18 cellular contexts compared by ENCODE assay signal in the genomic region with DNA sequence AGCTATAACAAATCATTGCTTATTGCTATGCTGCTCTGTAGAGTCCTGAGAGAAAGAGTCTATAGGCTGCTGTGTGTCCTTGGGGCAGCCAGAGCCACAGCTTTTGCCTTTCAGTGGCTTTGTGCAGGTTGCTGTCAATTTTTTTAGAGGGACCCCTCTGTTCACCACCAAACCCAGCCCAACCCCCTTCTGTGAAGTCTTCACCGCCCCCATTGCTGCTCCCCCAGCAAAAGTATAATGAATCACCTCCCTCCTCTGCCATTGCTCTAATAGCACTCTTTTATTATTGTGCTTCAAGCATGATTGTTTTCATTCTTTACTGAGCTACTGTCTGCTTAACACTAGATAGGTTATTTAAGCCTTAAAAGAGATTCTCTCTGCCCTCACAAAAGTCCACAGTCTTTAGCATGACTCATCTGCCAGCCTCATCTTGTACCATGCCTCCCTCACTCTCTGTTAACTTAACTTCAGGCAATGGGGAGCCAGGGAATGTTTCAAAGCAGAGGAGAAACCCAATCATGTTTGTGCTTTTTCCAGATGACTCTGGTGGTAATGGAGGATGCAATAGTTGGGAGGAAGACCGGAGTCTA. TPM values are rescaled to one million over a fixed set of nuclear protein-coding genes. Genes with fewer than 3 reads are reported as not detected.
DNase-seq lines count a peak whose midpoint lies in the region; ATAC-seq, FAIRE-seq and TF ChIP-seq lines count a peak whose summit lies in the region.
"Had no signal": no experiment of that assay in that cellular context is flagged by ENCODE, and none has a peak within 500 bp of the region (broad histone marks: within the 10 kb centered on the region; RNA-seq: fewer than 3 reads in every experiment).

No MANE protein-coding gene starts in this region.

- H4K20me1 ChIP-seq in endothelial cell of umbilical vein (replicated peaks; ENCODE audit: control insufficient read depth, extremely low read depth, insufficient read depth, low read length): no peaks in the 10 kb centered on the region

- H2AFZ ChIP-seq in endothelial cell of umbilical vein (ENCODE audit: low read depth, low read length): no peak overlapping the region

- no peak for TF ChIP-seq CTCF in endothelial cell of umbilical vein (IDR thresholded peaks at IDR 0.05; ENCODE audit: extremely low read depth in 1 of 2, insufficient read depth in 1 of 2, low read depth in 1 of 2, low read length in 2 of 2)

- POLR2A ChIA-PET in endothelial cell of umbilical vein (lab: Charles Lee): no interaction called here

- H3K79me2 ChIP-seq in endothelial cell of umbilical vein (ENCODE audit: control insufficient read depth, insufficient read depth, low read length): no peaks in the 10 kb centered on the region

- dilution Hi-C loops in endothelial cell of umbilical vein (cut with MboI; ENCODE audit: extremely low pct_ligation_motif_present, low sequenced_read_pairs): no loop called here

- ATAC-seq in HG02870 (IDR thresholded peaks at IDR 0.05; ENCODE audit: unreplicated experiment): no peak
- ATAC-seq: gastroesophageal sphincter had no signal

- H3K27me3 ChIP-seq in endothelial cell of umbilical vein (ENCODE audit: control insufficient read depth in 2 of 2, insufficient read depth in 2 of 2, low read length in 2 of 2): no peaks in the 10 kb centered on the region
- H3K27me3 ChIP-seq: gastroesophageal sphincter, MG63 had no signal

- peaks cover 12% of the 10 kb centered on the region for H3K4me1 ChIP-seq in endothelial cell of umbilical vein (ENCODE audit: control insufficient read depth, extremely low read depth, insufficient read depth, low read length)
- H3K4me1 ChIP-seq: gastroesophageal sphincter had no signal

- H3K9me3 ChIP-seq in endothelial cell of umbilical vein (replicated peaks; ENCODE audit: control insufficient read depth, insufficient read depth, low read length): no peaks in the 10 kb centered on the region
- H3K9me3 ChIP-seq: gastroesophageal sphincter, MG63 had no signal

- CTCF ChIA-PET in endothelial cell of umbilical vein (lab: Charles Lee): interaction anchor here (1.1 to 5.3 kb wide), 8 partner anchors 12 to 477 kb away, joined by 3 to 147 read pairs (median 11); no protein-coding TSS in a partner anchor

- intact Hi-C loops in endothelial cell of umbilical vein (cut with micrococcal nuclease): loop anchor here (5.0 kb wide), 1 partner anchor 100 kb away; no protein-coding TSS in a partner anchor

- no peak overlapping the region for H3K4me2 ChIP-seq in endothelial cell of umbilical vein (ENCODE audit: insufficient read depth, low read length)

- H3K27ac ChIP-seq in endothelial cell of umbilical vein (ENCODE audit: insufficient read depth, low read depth, low read length): no peak overlapping the region
- H3K27ac ChIP-seq: gastroesophageal sphincter had no signal

- H3K4me3 ChIP-seq in endothelial cell of umbilical vein (replicated peaks in 1 of 3; ENCODE audit: insufficient read depth in 1 of 3, low read depth in 1 of 3, low read length in 3 of 3): no peak overlapping the region
- H3K4me3 ChIP-seq: gastroesophageal sphincter, MG63 had no signal

- H3K9ac ChIP-seq in endothelial cell of umbilical vein (replicated peaks; ENCODE audit: extremely low read depth, insufficient read depth, low read length): no peak overlapping the region

- H3K9me1 ChIP-seq in endothelial cell of umbilical vein (replicated peaks; ENCODE audit: control insufficient read depth, extremely low read depth, insufficient read depth, low read length): no peaks in the 10 kb centered on the region

- TF ChIP-seq POLR2A in endothelial cell of umbilical vein (IDR thresholded peaks at IDR 0.05; ENCODE audit: low read depth, low read length): no peak

- DNase-seq in A172 (ENCODE audit: low spot score) (peak; percentile 39), M059J (ENCODE audit: low read depth) (peak; percentile 41), endothelial cell of umbilical vein (ENCODE audit: low read depth, low spot score) (no peak), myocyte (ENCODE audit: low read depth) (peak; percentile 28), T-helper 9 cell (no peak), HT-29 (ENCODE audit: low spot score) (no peak)
- no peak for DNase-seq in stimulated activated CD4-positive, alpha-beta T cell treated with anti-CD3 and anti-CD28 coated beads, Interleukin-2, amount 100 ng/mL, for 48 hours
- DNase-seq: 8988T; activated CD4-positive, alpha-beta T cell treated with anti-CD3 and anti-CD28 coated beads for 1 hour; activated naive CD8-positive, alpha-beta T cell treated with anti-CD3 and anti-CD28 coated beads for 36 hours; MG63; midbrain; NCI-H1436; NCI-H524; SW 1271 had no signal

- FAIRE-seq in endothelial cell of umbilical vein (lab: Jason Lieb, UNC): no peak

- H3K36me3 ChIP-seq in endothelial cell of umbilical vein (ENCODE audit: control insufficient read depth in 2 of 2, extremely low read depth in 1 of 2, insufficient read depth in 2 of 2, low read length in 2 of 2): no peaks in the 10 kb centered on the region
- H3K36me3 ChIP-seq: gastroesophageal sphincter, MG63 had no signal

- no TSS peak for BruUV-seq in endothelial cell of umbilical vein (replicated peaks; lab: Mats Ljungman, UMichigan)

TF ChIP-seq in endothelial cell of umbilical vein, 7 proteins besides CTCF, POLR2A, EP300 and RAD21:
- TF ChIP-seq FOS (IDR thresholded peaks at IDR 0.05; ENCODE audit: borderline replicate concordance, insufficient read depth, low read length) (peak; percentile 12), POLR2AphosphoS5 (IDR thresholded peaks at IDR 0.05; ENCODE audit: insufficient read depth, low read depth, low read length) (no peak)
TF ChIP-seq in endothelial cell of umbilical vein: peak in this region for 1.

RNA-seq across cellular contexts. Expression of gene DIRAS3, which starts 38.5 kb away (rescaled TPM):
- total RNA-seq in A172 (2014; rRNA removed; shearing (Covaris generic)): 279 and 346 TPM in 2 replicates
- 1.6 and 2.0 TPM in 2 replicates for total RNA-seq in M059J (2014; rRNA removed; shearing (Covaris generic))
- total RNA-seq in endothelial cell of umbilical vein (1.0 and 1.2 TPM in 2 replicates), myocyte (5.7 and 6.3 TPM in 2 replicates)
- polyA plus RNA-seq in endothelial cell of umbilical vein: 6.7 and 7.6 TPM in 2 replicates
- polyA plus RNA-seq in endothelial cell of umbilical vein (2011; cell fraction: cytosol; rRNA removed): 7.3 and 8.1 TPM in 2 replicates
- polyA plus RNA-seq in endothelial cell of umbilical vein (2011; cell fraction: nucleus; rRNA removed): 9.2 and 10.4 TPM in 2 replicates
- 1.7 and 4.6 TPM in 2 replicates for polyA plus RNA-seq in endothelial cell of umbilical vein (2012)
- 7.2 and 10.0 TPM in 2 replicates for polyA minus RNA-seq in endothelial cell of umbilical vein
- not detected for polyA minus RNA-seq in endothelial cell of umbilical vein (2011; cell fraction: cytosol; rRNA and poly(A)+ RNA removed)
- polyA minus RNA-seq in endothelial cell of umbilical vein (2011; cell fraction: nucleus; rRNA and poly(A)+ RNA removed): 2.1 and 2.9 TPM in 2 replicates
- polyA plus RNA-seq in myocyte (2012): 5.3 TPM
- total RNA-seq in HT-29 (2014; rRNA removed; shearing (Covaris generic)): not detected in 2 replicates
- total RNA-seq: G401 had no signal

Comparison
In these comparisons a context has a peak if more than half of its experiments do, and no peak if none do; other contexts are left out.
1. DNase-seq: peak in A172 (single experiment), M059J (single experiment) and myocyte (single experiment); none in endothelial cell of umbilical vein (single experiment), T-helper 9 cell (single experiment), HT-29 (single experiment) and stimulated activated CD4-positive, alpha-beta T cell treated with anti-CD3 and anti-CD28 coated beads, Interleukin-2, amount 100 ng/mL, for 48 hours (0 of 2).
2. RNA of gene DIRAS3, which starts 38.5 kb away (total RNA-seq): 279 to 346 TPM in A172; 5.7 to 6.3 TPM in myocyte, 1.6 to 2.0 TPM in M059J, 1.0 to 1.2 TPM in endothelial cell of umbilical vein and not detected in HT-29; every median in the first group is over 10 times any median in the second.